Comparison of ENCODE assay signal across 2 cellular contexts in the genomic region with DNA sequence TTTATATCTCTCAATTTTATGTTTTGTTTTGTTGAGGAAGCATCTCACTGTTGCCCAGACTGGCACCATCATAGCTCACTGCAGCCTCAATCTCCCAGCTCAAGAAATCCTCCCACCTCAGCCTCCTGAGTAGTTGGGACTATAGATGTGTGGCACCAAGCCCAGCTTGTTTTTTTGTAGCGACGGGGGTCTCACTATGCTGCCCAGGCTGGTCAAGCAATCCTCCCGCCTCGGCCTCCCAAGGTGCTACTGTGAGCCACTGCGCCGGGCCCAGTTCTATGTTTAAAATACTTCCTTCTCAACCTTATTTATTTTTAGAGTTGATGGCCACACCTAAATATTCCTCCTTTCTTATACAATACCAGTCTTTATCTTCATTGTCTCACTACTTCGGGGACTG.
TF ChIP-seq lines count a peak whose summit lies in the region.

No MANE protein-coding gene starts in this region.

TF ChIP-seq in SK-N-SH, 30 proteins besides CTCF, POLR2A, EP300 and RAD21 (continued from another document):
- no peak for TF ChIP-seq GABPA (IDR thresholded peaks at IDR 0.05; ENCODE audit: low read depth)
- no peak for TF ChIP-seq POLR2AphosphoS5 (IDR thresholded peaks at IDR 0.05; ENCODE audit: low read depth, low read length)
- TF ChIP-seq SIN3A (IDR thresholded peaks at IDR 0.05; ENCODE audit: borderline replicate concordance, low read depth, low read length), result no peak
- no peak for TF ChIP-seq ELF1 (IDR thresholded peaks at IDR 0.05)
- TF ChIP-seq FOXM1 (IDR thresholded peaks at IDR 0.05; ENCODE audit: low read depth), result no peak
- no peak for TF ChIP-seq NRF1 (IDR thresholded peaks at IDR 0.05; ENCODE audit: low read depth, low read length)
- TF ChIP-seq EZH2phosphoT487 (IDR thresholded peaks at IDR 0.05; ENCODE audit: borderline replicate concordance, low read depth), result no peak
- TF ChIP-seq MEF2A (IDR thresholded peaks at IDR 0.05; ENCODE audit: borderline replicate concordance, low read depth), result no peak
- no peak for TF ChIP-seq CHD2 (IDR thresholded peaks at IDR 0.05; ENCODE audit: low read length, partially characterized antibody)
- no peak for TF ChIP-seq TAF1 (IDR thresholded peaks at IDR 0.05; ENCODE audit: borderline replicate concordance, low read depth, low read length)
- no peak for TF ChIP-seq YY1 (IDR thresholded peaks at IDR 0.05; ENCODE audit: low read depth)
- TF ChIP-seq, protein P1, sequence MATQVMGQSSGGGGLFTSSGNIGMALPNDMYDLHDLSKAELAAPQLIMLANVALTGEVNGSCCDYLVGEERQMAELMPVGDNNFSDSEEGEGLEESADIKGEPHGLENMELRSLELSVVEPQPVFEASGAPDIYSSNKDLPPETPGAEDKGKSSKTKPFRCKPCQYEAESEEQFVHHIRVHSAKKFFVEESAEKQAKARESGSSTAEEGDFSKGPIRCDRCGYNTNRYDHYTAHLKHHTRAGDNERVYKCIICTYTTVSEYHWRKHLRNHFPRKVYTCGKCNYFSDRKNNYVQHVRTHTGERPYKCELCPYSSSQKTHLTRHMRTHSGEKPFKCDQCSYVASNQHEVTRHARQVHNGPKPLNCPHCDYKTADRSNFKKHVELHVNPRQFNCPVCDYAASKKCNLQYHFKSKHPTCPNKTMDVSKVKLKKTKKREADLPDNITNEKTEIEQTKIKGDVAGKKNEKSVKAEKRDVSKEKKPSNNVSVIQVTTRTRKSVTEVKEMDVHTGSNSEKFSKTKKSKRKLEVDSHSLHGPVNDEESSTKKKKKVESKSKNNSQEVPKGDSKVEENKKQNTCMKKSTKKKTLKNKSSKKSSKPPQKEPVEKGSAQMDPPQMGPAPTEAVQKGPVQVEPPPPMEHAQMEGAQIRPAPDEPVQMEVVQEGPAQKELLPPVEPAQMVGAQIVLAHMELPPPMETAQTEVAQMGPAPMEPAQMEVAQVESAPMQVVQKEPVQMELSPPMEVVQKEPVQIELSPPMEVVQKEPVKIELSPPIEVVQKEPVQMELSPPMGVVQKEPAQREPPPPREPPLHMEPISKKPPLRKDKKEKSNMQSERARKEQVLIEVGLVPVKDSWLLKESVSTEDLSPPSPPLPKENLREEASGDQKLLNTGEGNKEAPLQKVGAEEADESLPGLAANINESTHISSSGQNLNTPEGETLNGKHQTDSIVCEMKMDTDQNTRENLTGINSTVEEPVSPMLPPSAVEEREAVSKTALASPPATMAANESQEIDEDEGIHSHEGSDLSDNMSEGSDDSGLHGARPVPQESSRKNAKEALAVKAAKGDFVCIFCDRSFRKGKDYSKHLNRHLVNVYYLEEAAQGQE (IDR thresholded peaks at IDR 0.05; ENCODE audit: low read depth, low read length), result no peak
- no peak for TF ChIP-seq RFX5 (IDR thresholded peaks at IDR 0.05; ENCODE audit: low read length)
- no peak for TF ChIP-seq TCF12 (IDR thresholded peaks at IDR 0.05)
- no peak for TF ChIP-seq SMC3 (IDR thresholded peaks at IDR 0.05; ENCODE audit: low read depth, low read length)

TF ChIP-seq in SK-N-SH treated with all-trans-retinoic acid at 6 μM for 48 hours, 23 proteins besides CTCF, POLR2A, EP300 and RAD21 (continued from another document):
- TF ChIP-seq, protein P2, sequence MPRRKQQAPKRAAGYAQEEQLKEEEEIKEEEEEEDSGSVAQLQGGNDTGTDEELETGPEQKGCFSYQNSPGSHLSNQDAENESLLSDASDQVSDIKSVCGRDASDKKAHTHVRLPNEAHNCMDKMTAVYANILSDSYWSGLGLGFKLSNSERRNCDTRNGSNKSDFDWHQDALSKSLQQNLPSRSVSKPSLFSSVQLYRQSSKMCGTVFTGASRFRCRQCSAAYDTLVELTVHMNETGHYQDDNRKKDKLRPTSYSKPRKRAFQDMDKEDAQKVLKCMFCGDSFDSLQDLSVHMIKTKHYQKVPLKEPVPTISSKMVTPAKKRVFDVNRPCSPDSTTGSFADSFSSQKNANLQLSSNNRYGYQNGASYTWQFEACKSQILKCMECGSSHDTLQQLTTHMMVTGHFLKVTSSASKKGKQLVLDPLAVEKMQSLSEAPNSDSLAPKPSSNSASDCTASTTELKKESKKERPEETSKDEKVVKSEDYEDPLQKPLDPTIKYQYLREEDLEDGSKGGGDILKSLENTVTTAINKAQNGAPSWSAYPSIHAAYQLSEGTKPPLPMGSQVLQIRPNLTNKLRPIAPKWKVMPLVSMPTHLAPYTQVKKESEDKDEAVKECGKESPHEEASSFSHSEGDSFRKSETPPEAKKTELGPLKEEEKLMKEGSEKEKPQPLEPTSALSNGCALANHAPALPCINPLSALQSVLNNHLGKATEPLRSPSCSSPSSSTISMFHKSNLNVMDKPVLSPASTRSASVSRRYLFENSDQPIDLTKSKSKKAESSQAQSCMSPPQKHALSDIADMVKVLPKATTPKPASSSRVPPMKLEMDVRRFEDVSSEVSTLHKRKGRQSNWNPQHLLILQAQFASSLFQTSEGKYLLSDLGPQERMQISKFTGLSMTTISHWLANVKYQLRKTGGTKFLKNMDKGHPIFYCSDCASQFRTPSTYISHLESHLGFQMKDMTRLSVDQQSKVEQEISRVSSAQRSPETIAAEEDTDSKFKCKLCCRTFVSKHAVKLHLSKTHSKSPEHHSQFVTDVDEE (CRISPR knock-in tag; IDR thresholded peaks at IDR 0.05), result no peak
- TF ChIP-seq PPARA (CRISPR knock-in tag; IDR thresholded peaks at IDR 0.05; ENCODE audit: borderline replicate concordance) (no peak), TOX (CRISPR knock-in tag; IDR thresholded peaks at IDR 0.05; ENCODE audit: borderline replicate concordance) (no peak), TCF4 (CRISPR knock-in tag; IDR thresholded peaks at IDR 0.05; ENCODE audit: borderline replicate concordance) (no peak), CSDC2 (CRISPR knock-in tag; IDR thresholded peaks at IDR 0.05) (no peak)
- TF ChIP-seq, protein P3, sequence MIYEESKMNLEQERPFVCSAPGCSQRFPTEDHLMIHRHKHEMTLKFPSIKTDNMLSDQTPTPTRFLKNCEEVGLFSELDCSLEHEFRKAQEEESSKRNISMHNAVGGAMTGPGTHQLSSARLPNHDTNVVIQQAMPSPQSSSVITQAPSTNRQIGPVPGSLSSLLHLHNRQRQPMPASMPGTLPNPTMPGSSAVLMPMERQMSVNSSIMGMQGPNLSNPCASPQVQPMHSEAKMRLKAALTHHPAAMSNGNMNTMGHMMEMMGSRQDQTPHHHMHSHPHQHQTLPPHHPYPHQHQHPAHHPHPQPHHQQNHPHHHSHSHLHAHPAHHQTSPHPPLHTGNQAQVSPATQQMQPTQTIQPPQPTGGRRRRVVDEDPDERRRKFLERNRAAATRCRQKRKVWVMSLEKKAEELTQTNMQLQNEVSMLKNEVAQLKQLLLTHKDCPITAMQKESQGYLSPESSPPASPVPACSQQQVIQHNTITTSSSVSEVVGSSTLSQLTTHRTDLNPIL (CRISPR knock-in tag; IDR thresholded peaks at IDR 0.05; ENCODE audit: low read depth), result no peak
- TF ChIP-seq, protein P4, sequence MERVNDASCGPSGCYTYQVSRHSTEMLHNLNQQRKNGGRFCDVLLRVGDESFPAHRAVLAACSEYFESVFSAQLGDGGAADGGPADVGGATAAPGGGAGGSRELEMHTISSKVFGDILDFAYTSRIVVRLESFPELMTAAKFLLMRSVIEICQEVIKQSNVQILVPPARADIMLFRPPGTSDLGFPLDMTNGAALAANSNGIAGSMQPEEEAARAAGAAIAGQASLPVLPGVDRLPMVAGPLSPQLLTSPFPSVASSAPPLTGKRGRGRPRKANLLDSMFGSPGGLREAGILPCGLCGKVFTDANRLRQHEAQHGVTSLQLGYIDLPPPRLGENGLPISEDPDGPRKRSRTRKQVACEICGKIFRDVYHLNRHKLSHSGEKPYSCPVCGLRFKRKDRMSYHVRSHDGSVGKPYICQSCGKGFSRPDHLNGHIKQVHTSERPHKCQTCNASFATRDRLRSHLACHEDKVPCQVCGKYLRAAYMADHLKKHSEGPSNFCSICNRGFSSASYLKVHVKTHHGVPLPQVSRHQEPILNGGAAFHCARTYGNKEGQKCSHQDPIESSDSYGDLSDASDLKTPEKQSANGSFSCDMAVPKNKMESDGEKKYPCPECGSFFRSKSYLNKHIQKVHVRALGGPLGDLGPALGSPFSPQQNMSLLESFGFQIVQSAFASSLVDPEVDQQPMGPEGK (CRISPR knock-in tag; IDR thresholded peaks at IDR 0.05; ENCODE audit: borderline replicate concordance), result no peak
TF ChIP-seq in SK-N-SH treated with all-trans-retinoic acid at 6 μM for 48 hours: peak in this region for 0.
